In genomic region chr11:96228911-96229310, GRCh38 we compare ENCODE assay signal across 11 cellular contexts.
A peak's percentile ranks its signal among the peaks of the same experiment; 100 is the strongest.
DNase-seq lines count a peak whose midpoint lies in the region; TF ChIP-seq lines count a peak whose summit lies in the region.
"Had no signal": no experiment of that assay in that cellular context is flagged by ENCODE, and none has a peak within 500 bp of the region (broad histone marks: within the 10 kb centered on the region; RNA-seq: fewer than 3 reads in every experiment).

No MANE protein-coding gene starts in this region.

- H3K4me1 ChIP-seq in A673 (ENCODE audit: insufficient read depth, low read length, poor library complexity, severe bottlenecking) = peaks cover 50% of the 10 kb centered on the region

- no peaks in the 10 kb centered on the region for H3K9me3 ChIP-seq in A673 (ENCODE audit: low read depth, low read length, poor library complexity, severe bottlenecking)

- DNase-seq in A673 (ENCODE audit: low spot score) (no peak), M059J (ENCODE audit: low read depth) (peak; percentile 66), coronary artery (ENCODE audit: low spot score) (no peak), nephron progenitor cell (no peak), NCI-H748 (lab: John Stamatoyannopoulos, UW; ENCODE audit: unreplicated experiment) (no peak), DMS153 treated with DMSO at 0.1 percent for 48 hours (lab: John Stamatoyannopoulos, UW; ENCODE audit: unreplicated experiment) (no peak), islet precursor cell (no peak), retina (no peak)
- DNase-seq: activated T-cell treated with anti-CD3 and anti-CD28 coated beads, Interleukin-2, amount 50 U/mL, for 1 hour; naive B cell; NCI-H2171 had no signal

- CTCF ChIA-PET in A673 (lab: Charles Lee) = interaction anchor here (0.7 kb wide), 1 partner anchor 1446 kb away, joined by 3 read pairs; no protein-coding TSS in a partner anchor

- H3K36me3 Mint-ChIP-seq in nephron progenitor cell (ENCODE audit: low read depth) = peaks cover 38% of the 10 kb centered on the region

- H3K27me3 ChIP-seq in A673 (replicated peaks; ENCODE audit: insufficient read depth, low read depth, low read length, poor library complexity) = no peaks in the 10 kb centered on the region

- peak overlapping the region; percentile 11 for H3K27ac Mint-ChIP-seq in nephron progenitor cell

- H3K27me3 Mint-ChIP-seq in nephron progenitor cell (ENCODE audit: low read depth, poor library complexity) = no peaks in the 10 kb centered on the region
- H3K27me3 Mint-ChIP-seq: naive B cell had no signal

- no peak overlapping the region for H3K4me3 Mint-ChIP-seq in nephron progenitor cell

- H3K4me1 Mint-ChIP-seq in nephron progenitor cell = peaks cover 21% of the 10 kb centered on the region

- H3K27ac ChIP-seq in A673 (ENCODE audit: low read depth, low read length, poor library complexity, severe bottlenecking) (peak overlapping the region; percentile 37), coronary artery (peak overlapping the region; percentile 89)

- POLR2A ChIA-PET in A673 (lab: Charles Lee; ENCODE audit: low non-redundant PET) = interaction anchor here (0.6 kb wide), 1 partner anchor 49 kb away, joined by 13 read pairs; no protein-coding TSS in a partner anchor

- no peaks in the 10 kb centered on the region for H3K9me3 Mint-ChIP-seq in nephron progenitor cell

- H3K36me3 ChIP-seq in A673 (ENCODE audit: insufficient read depth, low read length, poor library complexity, severe bottlenecking) = no peaks in the 10 kb centered on the region

- TF ChIP-seq CTCF in A673 (conservative IDR thresholded peaks at IDR 0.05; ENCODE audit: low read depth, low read length) (no peak), coronary artery (IDR thresholded peaks at IDR 0.05) (no peak), nephron progenitor cell (IDR thresholded peaks at IDR 0.05) (no peak)

- no peak overlapping the region for H3K4me3 ChIP-seq in A673 (ENCODE audit: low read depth, low read length, poor library complexity, severe bottlenecking)
- H3K4me3 ChIP-seq in coronary artery = no peak overlapping the region

- intact Hi-C loops in A673 (cut with micrococcal nuclease; ENCODE audit: unreplicated experiment) = no loop called here

- BruUV-seq in A673 (replicated peaks; lab: Mats Ljungman, UMichigan) = no TSS peak
